ENCODE assay signal across 8 cellular contexts in the genomic region with DNA sequence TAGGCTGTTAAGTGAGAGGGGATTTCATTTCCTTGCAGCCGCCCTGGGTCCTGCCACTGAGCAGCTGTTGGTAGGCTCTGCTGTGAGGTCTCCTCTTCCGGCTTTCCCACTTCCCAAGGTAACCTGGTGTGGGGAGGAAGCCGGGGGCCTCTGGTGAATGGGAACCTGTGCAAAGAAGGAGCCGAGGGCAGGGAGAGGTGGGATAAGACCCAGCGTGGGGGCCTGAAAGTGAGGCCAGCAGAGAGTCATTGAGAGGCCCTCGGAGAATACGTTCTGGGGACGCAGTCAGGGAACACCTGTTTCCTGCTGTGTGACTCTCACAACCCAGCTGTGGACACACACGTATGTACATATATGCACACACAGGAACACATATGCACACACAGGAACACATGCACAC.
DNase-seq lines count a peak whose midpoint lies in the region; ATAC-seq and TF ChIP-seq lines count a peak whose summit lies in the region.

No MANE protein-coding gene starts in this region.

- no peak for DNase-seq in activated CD4-positive, alpha-beta T cell treated with anti-CD3 and anti-CD28 coated beads, Interleukin-2, amount 10 ng/mL, durations not matched to agents 7 days and 5 days
- DNase-seq in activated CD4-positive, alpha-beta T cell treated with anti-CD3 and anti-CD28 coated beads for 48 hours: no peak
- DNase-seq in T-cell: no peak
- no peak for DNase-seq in left lung
- no peak for DNase-seq in foreskin melanocyte
- no peak for DNase-seq in omental fat pad (ENCODE audit: low spot score)
- DNase-seq in stimulated activated CD8-positive, alpha-beta memory T cell treated with anti-CD3 and anti-CD28 coated beads, Interleukin-4, amount 100 ng/mL, for 48 hours: no peak

- no peaks in the 10 kb centered on the region for H3K9me3 ChIP-seq in left lung
- no peaks in the 10 kb centered on the region for H3K9me3 ChIP-seq in subcutaneous abdominal adipose tissue (ENCODE audit: control insufficient read depth in 5 of 5, low read length in 5 of 5)

- H3K36me3 Mint-ChIP-seq in activated CD4-positive, alpha-beta T cell treated with anti-CD3 and anti-CD28 coated beads, Interleukin-2, amount 10 ng/mL, durations not matched to agents 7 days and 5 days (ENCODE audit: low read depth): no peaks in the 10 kb centered on the region
- no peaks in the 10 kb centered on the region for H3K36me3 Mint-ChIP-seq in T-cell

- no peaks in the 10 kb centered on the region for H3K9me3 Mint-ChIP-seq in activated CD4-positive, alpha-beta T cell treated with anti-CD3 and anti-CD28 coated beads, Interleukin-2, amount 10 ng/mL, durations not matched to agents 7 days and 5 days
- H3K9me3 Mint-ChIP-seq in T-cell: no peaks in the 10 kb centered on the region

- H3K27ac ChIP-seq in left lung (peak overlapping the region; percentile 45 to 96), subcutaneous abdominal adipose tissue (ENCODE audit: low read depth, low read length) (peak overlapping the region; percentile 6)

- no peaks in the 10 kb centered on the region for H3K27me3 Mint-ChIP-seq in activated CD4-positive, alpha-beta T cell treated with anti-CD3 and anti-CD28 coated beads, Interleukin-2, amount 10 ng/mL, durations not matched to agents 7 days and 5 days
- H3K27me3 Mint-ChIP-seq in T-cell: no peaks in the 10 kb centered on the region

- H3K4me1 ChIP-seq in left lung (peaks cover 10 to 63% of the 10 kb centered on the region in 2 donors), subcutaneous abdominal adipose tissue (ENCODE audit: control insufficient read depth in 5 of 5, insufficient read depth in 5 of 5, low read length in 5 of 5) (peaks cover 8 to 71% (median 35%) of the 10 kb centered on the region in 5 donors)

- H3K9ac ChIP-seq in subcutaneous abdominal adipose tissue (ENCODE audit: low read length in 5 of 5): peak overlapping the region in 1 of 5 donors; percentile 38

- ATAC-seq in T-cell (replicated peaks in 1 of 4): no peak
- ATAC-seq in left lung: no peak
- ATAC-seq in omental fat pad (ENCODE audit: low FRiP score): no peak

- H3K27ac Mint-ChIP-seq in activated CD4-positive, alpha-beta T cell treated with anti-CD3 and anti-CD28 coated beads, Interleukin-2, amount 10 ng/mL, durations not matched to agents 7 days and 5 days: peak overlapping the region; percentile 89
- peak overlapping the region; percentile 79 to 86 for H3K27ac Mint-ChIP-seq in T-cell

- H3K4me1 Mint-ChIP-seq in activated CD4-positive, alpha-beta T cell treated with anti-CD3 and anti-CD28 coated beads, Interleukin-2, amount 10 ng/mL, durations not matched to agents 7 days and 5 days: peaks cover 59% of the 10 kb centered on the region
- peaks cover 51 to 80% (median 59%) of the 10 kb centered on the region in 3 donors for H3K4me1 Mint-ChIP-seq in T-cell

- H3K27me3 ChIP-seq in left lung (peaks cover 0 to 8% of the 10 kb centered on the region in 2 donors), subcutaneous abdominal adipose tissue (ENCODE audit: control insufficient read depth in 5 of 5, insufficient read depth in 4 of 5, low read length in 5 of 5) (peaks cover 0 to 13% (median 1%) of the 10 kb centered on the region in 5 donors)

- intact Hi-C loops in left lung (cut with DNase I): no loop called here

- H3K36me3 ChIP-seq in left lung (no peaks in the 10 kb centered on the region), subcutaneous abdominal adipose tissue (ENCODE audit: control insufficient read depth in 5 of 5, insufficient read depth in 5 of 5, low read length in 5 of 5) (no peaks in the 10 kb centered on the region)

- CTCF ChIA-PET in activated CD4-positive, alpha-beta T cell treated with anti-CD3 and anti-CD28 coated beads, Interleukin-2, amount 10 ng/mL, durations not matched to agents 7 days and 5 days (lab: Charles Lee): interaction anchor here (1.3 to 1.9 kb wide), 2 partner anchors 205 to 208 kb away, joined by 3 to 14 read pairs; no protein-coding TSS in a partner anchor
- CTCF ChIA-PET in T-cell (lab: Charles Lee): interaction anchor here (1.0 to 2.0 kb wide), 4 partner anchors 115 to 1170 kb away, joined by 3 to 7 read pairs (median 4); a partner anchor contains a TSS

- peak overlapping the region; percentile 80 for H3K4me3 Mint-ChIP-seq in activated CD4-positive, alpha-beta T cell treated with anti-CD3 and anti-CD28 coated beads, Interleukin-2, amount 10 ng/mL, durations not matched to agents 7 days and 5 days
- peak overlapping the region in 2 of 3 donors; percentile 6 to 75 for H3K4me3 Mint-ChIP-seq in T-cell

- no peak overlapping the region for H3K4me3 ChIP-seq in left lung
- peak overlapping the region in 1 of 5 donors; percentile 39 for H3K4me3 ChIP-seq in subcutaneous abdominal adipose tissue (ENCODE audit: low read depth in 1 of 5, low read length in 5 of 5)

- POLR2A ChIA-PET in activated CD4-positive, alpha-beta T cell treated with anti-CD3 and anti-CD28 coated beads, Interleukin-2, amount 10 ng/mL, durations not matched to agents 7 days and 5 days (lab: Charles Lee): no interaction called here
- POLR2A ChIA-PET in T-cell (lab: Charles Lee): no interaction called here

- TF ChIP-seq CTCF in left lung (IDR thresholded peaks at IDR 0.05) (no peak), omental fat pad (IDR thresholded peaks at IDR 0.05) (no peak)
